Comparison of ENCODE assay signal across 9 cellular contexts in genomic region chr2:200756618-200757321, GRCh38. TPM values are rescaled to one million over a fixed set of nuclear protein-coding genes. Genes with fewer than 3 reads are reported as not detected.
A peak's percentile ranks its signal among the peaks of the same experiment; 100 is the strongest.
DNase-seq lines count a peak whose midpoint lies in the region; ATAC-seq and TF ChIP-seq lines count a peak whose summit lies in the region.
"Had no signal": no experiment of that assay in that cellular context is flagged by ENCODE, and none has a peak within 500 bp of the region (broad histone marks: within the 10 kb centered on the region; RNA-seq: fewer than 3 reads in every experiment).

No MANE protein-coding gene starts in this region.

- peaks cover 59% of the 10 kb centered on the region for H3K4me1 Mint-ChIP-seq in Calu3 (ENCODE audit: low read depth, unreplicated experiment)

- TF ChIP-seq RAD21 in SK-N-SH (IDR thresholded peaks at IDR 0.05; ENCODE audit: low read length): no peak

- peaks cover 23% of the 10 kb centered on the region for H3F3A ChIP-seq in SK-N-SH (replicated peaks; ENCODE audit: insufficient read depth)

- TF ChIP-seq EP300 in SK-N-SH (IDR thresholded peaks at IDR 0.05; ENCODE audit: borderline replicate concordance in 1 of 2, low read depth in 1 of 2, low read length in 1 of 2): peak in 1 of 2 experiments; percentile 17; a peak in 1 of 4 replicates

- H3K27me3 ChIP-seq in SK-N-SH (ENCODE audit: insufficient read depth): no peaks in the 10 kb centered on the region
- H3K27me3 ChIP-seq in left lung: no peaks in the 10 kb centered on the region
- H3K27me3 ChIP-seq in thyroid gland: peaks cover 6% of the 10 kb centered on the region
- H3K27me3 ChIP-seq: heart right ventricle had no signal

- intact Hi-C loops in Calu3 (cut with micrococcal nuclease; ENCODE audit: unreplicated experiment) (no loop called here), left lung (cut with DNase I) (no loop called here), thyroid gland (cut with DNase I) (no loop called here)

- CTCF ChIA-PET in Calu3 (lab: Charles Lee): interaction anchor here (0.8 to 1.6 kb wide), 4 partner anchors 9 to 178 kb away, joined by 3 to 7 read pairs (median 5); no protein-coding TSS in a partner anchor
- CTCF ChIA-PET in SK-N-SH (lab: Yijun Ruan, JAX): interaction anchor here (1.2 to 1.7 kb wide), 3 partner anchors 11 to 43 kb away, joined by 3 to 4 read pairs (median 4); no protein-coding TSS in a partner anchor

- peak overlapping the region; percentile 37 for H2AFZ ChIP-seq in SK-N-SH (ENCODE audit: low read depth)

- TF ChIP-seq POLR2A in thyroid gland (IDR thresholded peaks at IDR 0.05): no peak

- no peaks in the 10 kb centered on the region for H4K20me1 ChIP-seq in SK-N-SH (ENCODE audit: insufficient read depth)

- H3K9me2 ChIP-seq in SK-N-SH: no peaks in the 10 kb centered on the region

- H3K4me1 ChIP-seq in SK-N-SH (ENCODE audit: control insufficient read depth in 1 of 2, insufficient read depth in 2 of 2, low read depth in 1 of 2, low read length in 1 of 2) (peaks cover 8 to 36% of the 10 kb centered on the region in 2 experiments), left lung (no peaks in the 10 kb centered on the region), thyroid gland (no peaks in the 10 kb centered on the region)

- no peaks in the 10 kb centered on the region for H3K36me3 ChIP-seq in SK-N-SH (replicated peaks in 1 of 2; ENCODE audit: control insufficient read depth in 1 of 2, insufficient read depth in 2 of 2, low read length in 1 of 2)
- H3K36me3 ChIP-seq in left lung: no peaks in the 10 kb centered on the region
- H3K36me3 ChIP-seq in thyroid gland: no peaks in the 10 kb centered on the region
- H3K36me3 ChIP-seq: heart right ventricle had no signal

- BruUV-seq in Calu3 (replicated peaks; lab: Mats Ljungman, UMichigan): no TSS peak

- POLR2A ChIA-PET in SK-N-SH (lab: Yijun Ruan, JAX): no interaction called here

- no peaks in the 10 kb centered on the region for H3K79me2 ChIP-seq in SK-N-SH (ENCODE audit: insufficient read depth)

- H3K4me3 ChIP-seq in SK-N-SH (ENCODE audit: low read depth in 2 of 2, low read length in 1 of 2) (no peak overlapping the region), left lung (no peak overlapping the region), thyroid gland (replicated peaks in 1 of 3) (no peak overlapping the region)
- H3K4me3 ChIP-seq: heart right ventricle had no signal

- no peaks in the 10 kb centered on the region for H3K27me3 Mint-ChIP-seq in Calu3 (ENCODE audit: unreplicated experiment)

- peak overlapping the region; percentile 31; the same call in 1 of the 2 replicates for H3K4me2 ChIP-seq in SK-N-SH

- peak overlapping the region; percentile 27 for H3K27ac Mint-ChIP-seq in Calu3 (ENCODE audit: unreplicated experiment)

- TF ChIP-seq CTCF in Calu3 (IDR thresholded peaks at IDR 0.05; ENCODE audit: unreplicated experiment) (no peak), SK-N-SH (IDR thresholded peaks at IDR 0.05) (no peak), left lung (IDR thresholded peaks at IDR 0.05) (no peak), thyroid gland (IDR thresholded peaks at IDR 0.05) (no peak)

- WGBS in SK-N-SH (ENCODE audit: low lambda C conversion rate): 31% methylated on average over 4 of the region's 4 CpGs
- 64 to 71% methylated on average over 4 of the region's 4 CpGs for WGBS in thyroid gland, 2 donors

- no peak overlapping the region for H3K9ac ChIP-seq in SK-N-SH

- no peaks in the 10 kb centered on the region for H3K9me3 ChIP-seq in SK-N-SH
- no peaks in the 10 kb centered on the region for H3K9me3 ChIP-seq in left lung
- no peaks in the 10 kb centered on the region for H3K9me3 ChIP-seq in thyroid gland
- H3K9me3 ChIP-seq: heart right ventricle had no signal

- H3K27ac ChIP-seq in SK-N-SH (ENCODE audit: low read depth in 2 of 2, low read length in 1 of 2): peak overlapping the region; percentile 36 to 64
- H3K27ac ChIP-seq in left lung: no peak overlapping the region
- H3K27ac ChIP-seq in thyroid gland: no peak overlapping the region
- H3K27ac ChIP-seq: heart right ventricle had no signal

- no peaks in the 10 kb centered on the region for H3K36me3 Mint-ChIP-seq in Calu3 (ENCODE audit: insufficient read depth, unreplicated experiment)

- no peak overlapping the region for H3K4me3 Mint-ChIP-seq in Calu3 (ENCODE audit: low read depth, unreplicated experiment)

- DNase-seq in Calu3 (peak; percentile 56), SK-N-SH (no peak), left lung (no peak), NCI-H2227 (lab: John Stamatoyannopoulos, UW; ENCODE audit: unreplicated experiment) (no peak), GOT3 (lab: John Stamatoyannopoulos, UW) (no peak), thyroid gland (no peak)
- DNase-seq in activated CD8-positive, alpha-beta memory T cell treated with anti-CD3 and anti-CD28 coated beads for 24 hours: no peak
- DNase-seq: heart right ventricle had no signal

- H3K9me3 Mint-ChIP-seq in Calu3 (ENCODE audit: low read depth, unreplicated experiment): no peaks in the 10 kb centered on the region

- ATAC-seq in HG02642 (IDR thresholded peaks at IDR 0.05; ENCODE audit: poor library complexity, unreplicated experiment): peak; percentile 79
- ATAC-seq in left lung: peak; percentile 89

TF ChIP-seq in SK-N-SH, 30 proteins besides CTCF, POLR2A, EP300 and RAD21 (continues in another document):
- TF ChIP-seq REST (IDR thresholded peaks at IDR 0.05; ENCODE audit: low read depth, low read length): peak; percentile 37; the same call in 1 of the 2 replicates
- TF ChIP-seq MXI1 (IDR thresholded peaks at IDR 0.05; ENCODE audit: low read depth, low read length): no peak; the same call in 1 of the 2 replicates
- TF ChIP-seq FOSL2 (IDR thresholded peaks at IDR 0.05; ENCODE audit: borderline replicate concordance, low read depth): peak; percentile 90
- no peak for TF ChIP-seq RCOR1 (IDR thresholded peaks at IDR 0.05; ENCODE audit: low read length)
- no peak for TF ChIP-seq NFIC (IDR thresholded peaks at IDR 0.05; ENCODE audit: borderline replicate concordance)
- TF ChIP-seq YY1 (IDR thresholded peaks at IDR 0.05; ENCODE audit: low read depth): no peak
- no peak for TF ChIP-seq POLR2AphosphoS5 (IDR thresholded peaks at IDR 0.05; ENCODE audit: low read depth, low read length)
- TF ChIP-seq GABPA (IDR thresholded peaks at IDR 0.05; ENCODE audit: low read depth): no peak
- no peak for TF ChIP-seq SMC3 (IDR thresholded peaks at IDR 0.05; ENCODE audit: low read depth, low read length)
- no peak for TF ChIP-seq FOXJ3 (CRISPR knock-in tag; IDR thresholded peaks at IDR 0.05)
- no peak for TF ChIP-seq FOXM1 (IDR thresholded peaks at IDR 0.05; ENCODE audit: low read depth)
- no peak for TF ChIP-seq USF1 (IDR thresholded peaks at IDR 0.05; ENCODE audit: borderline replicate concordance, low read depth)
- TF ChIP-seq JUND (IDR thresholded peaks at IDR 0.05): peak; percentile 83
- TF ChIP-seq RXRA (IDR thresholded peaks at IDR 0.05; ENCODE audit: borderline replicate concordance, low read depth): peak; percentile 69; the same call in 1 of the 2 replicates
- TF ChIP-seq TEAD4 (IDR thresholded peaks at IDR 0.05; ENCODE audit: borderline replicate concordance, insufficient read depth): no peak
- peak; percentile 36; the same call in 1 of the 2 replicates for TF ChIP-seq PBX3 (IDR thresholded peaks at IDR 0.05)

RNA-seq across cellular contexts. Expression of gene BZW1, which starts 54.9 kb away (rescaled TPM):
- total RNA-seq in Calu3 (2022) (240 and 254 TPM in 2 replicates), left lung (100 to 1,000 TPM; 211 TPM), thyroid gland (100 to 1,000 TPM; 136 to 192 (median 144) TPM)
- 131 and 163 TPM in 2 replicates for polyA plus RNA-seq in SK-N-SH (2012; rRNA removed)
- 164 and 173 TPM in 2 replicates for polyA plus RNA-seq in SK-N-SH (2012; cell fraction: cytosol; rRNA removed)
- 68.4 and 126 TPM in 2 replicates for polyA plus RNA-seq in SK-N-SH (2012; cell fraction: nucleus; rRNA removed)

Comparison
In these comparisons a context has a peak if more than half of its experiments do, and no peak if none do; other contexts are left out.
1. H3K27ac ChIP-seq: peak in SK-N-SH (2 of 2); none in left lung (0 of 2) and thyroid gland (0 of 3).